17 cellular contexts compared by ENCODE assay signal in genomic region chr21:15144026-15144425, GRCh38.
"Had no signal": no experiment of that assay in that cellular context is flagged by ENCODE, and none has a peak within 500 bp of the region (broad histone marks: within the 10 kb centered on the region; RNA-seq: fewer than 3 reads in every experiment).

No MANE protein-coding gene starts in this region.

- H3K4me3 ChIP-seq: esophagus muscularis mucosa, ovary, smooth muscle cell, suprapubic skin, thyroid gland, uterus had no signal

- H3K27me3 ChIP-seq: esophagus muscularis mucosa, foreskin keratinocyte, ovary, suprapubic skin, thyroid gland, uterus had no signal

- H3K4me3 Mint-ChIP-seq: dendritic cell treated with granulocyte-macrophage colony-stimulating factor and Interleukin-4, amounts not matched to agents 40 ng/mL and 50 ng/mL, for 4 days; effector memory CD8-positive, alpha-beta T cell; naive thymus-derived CD8-positive, alpha-beta T cell; type B pancreatic cell had no signal

- H3K36me3 Mint-ChIP-seq: naive thymus-derived CD8-positive, alpha-beta T cell; type B pancreatic cell had no signal

- H3K9me3 Mint-ChIP-seq: dendritic cell treated with granulocyte-macrophage colony-stimulating factor and Interleukin-4, amounts not matched to agents 40 ng/mL and 50 ng/mL, for 4 days; effector memory CD8-positive, alpha-beta T cell; naive thymus-derived CD8-positive, alpha-beta T cell; type B pancreatic cell had no signal

- H3K9me3 ChIP-seq: esophagus muscularis mucosa, ovary, suprapubic skin, thyroid gland, uterus had no signal

- H3K36me3 ChIP-seq: esophagus muscularis mucosa, ovary, suprapubic skin, thyroid gland, uterus had no signal

- H3K4me1 ChIP-seq: foreskin keratinocyte, suprapubic skin, thyroid gland, uterus had no signal

- H3K27me3 Mint-ChIP-seq: type B pancreatic cell had no signal

- ATAC-seq: effector memory CD8-positive, alpha-beta T cell; foreskin keratinocyte; naive thymus-derived CD8-positive, alpha-beta T cell; right cardiac atrium had no signal

- H3K27ac Mint-ChIP-seq: dendritic cell treated with granulocyte-macrophage colony-stimulating factor and Interleukin-4, amounts not matched to agents 40 ng/mL and 50 ng/mL, for 4 days; effector memory CD8-positive, alpha-beta T cell; type B pancreatic cell had no signal

- DNase-seq: effector memory CD8-positive, alpha-beta T cell; foreskin keratinocyte; mammary epithelial cell; naive thymus-derived CD8-positive, alpha-beta T cell; nucleus accumbens; ovary; right cardiac atrium; stimulated activated CD4-positive, alpha-beta T cell treated with anti-CD3 and anti-CD28 coated beads, Interleukin-2, amount 100 ng/mL, for 48 hours; stimulated activated naive CD4-positive, alpha-beta T cell treated with Interleukin-2 at 50 U/mL for 16 hours; thyroid gland; uterus had no signal

- H3K27ac ChIP-seq: epithelial cell of prostate, esophagus muscularis mucosa, foreskin keratinocyte, ovary, suprapubic skin, thyroid gland, uterus had no signal
